In genomic region chr1:26789612-26789865, GRCh38 we compare ENCODE assay signal across 9 cellular contexts. TPM values are rescaled to one million over a fixed set of nuclear protein-coding genes. Genes with fewer than 3 reads are reported as not detected.
DNase-seq lines count a peak whose midpoint lies in the region; ATAC-seq and TF ChIP-seq lines count a peak whose summit lies in the region.
"Had no signal": no experiment of that assay in that cellular context is flagged by ENCODE, and none has a peak within 500 bp of the region (broad histone marks: within the 10 kb centered on the region; RNA-seq: fewer than 3 reads in every experiment).

No MANE protein-coding gene starts in this region.

- ATAC-seq in activated B cell treated with CpG ODN at 0.5 μM for 24 hours (ENCODE audit: low read depth): no peak
- ATAC-seq in lower lobe of right lung: no peak
- ATAC-seq in GM19452 (IDR thresholded peaks at IDR 0.05; ENCODE audit: unreplicated experiment): no peak
- ATAC-seq in HG02798 (IDR thresholded peaks at IDR 0.05; ENCODE audit: poor library complexity, unreplicated experiment): no peak

- POLR2A ChIA-PET in MCF 10A (lab: Yijun Ruan, JAX) (interaction anchor here (0.5 to 5.2 kb wide), 21 partner anchors 8 to 533 kb away, joined by 3 to 109 read pairs (median 6); partner anchors contain the start of gene ARID1A), activated B cell treated with CpG ODN at 0.5 μM for 24 hours (lab: Charles Lee) (interaction anchor here (1.0 to 8.7 kb wide), 14 partner anchors 44 to 505 kb away, joined by 3 to 308 read pairs (median 12); partner anchors contain the start of gene ARID1A)

- H3K36me3 ChIP-seq in mammary epithelial cell (ENCODE audit: insufficient read depth, low read length) (no peaks in the 10 kb centered on the region), lower lobe of right lung (peaks cover 21% of the 10 kb centered on the region), subcutaneous abdominal adipose tissue (ENCODE audit: control insufficient read depth in 5 of 5, insufficient read depth in 5 of 5, low read length in 5 of 5) (peaks cover 0 to 9% (median 6%) of the 10 kb centered on the region in 5 donors)

- H3K27me3 ChIP-seq in mammary epithelial cell (ENCODE audit: insufficient read depth, low read length) (no peaks in the 10 kb centered on the region), lower lobe of right lung (ENCODE audit: low read depth) (no peaks in the 10 kb centered on the region), subcutaneous abdominal adipose tissue (ENCODE audit: control insufficient read depth in 5 of 5, insufficient read depth in 4 of 5, low read length in 5 of 5) (no peaks in the 10 kb centered on the region)
- H3K27me3 ChIP-seq: body of pancreas had no signal

- H3K9me3 ChIP-seq in mammary epithelial cell (replicated peaks; ENCODE audit: insufficient read depth, low read length) (no peaks in the 10 kb centered on the region), lower lobe of right lung (no peaks in the 10 kb centered on the region), subcutaneous abdominal adipose tissue (ENCODE audit: control insufficient read depth in 5 of 5, low read length in 5 of 5) (no peaks in the 10 kb centered on the region)
- H3K9me3 ChIP-seq: body of pancreas had no signal

- H4K20me1 ChIP-seq in mammary epithelial cell (ENCODE audit: insufficient read depth, low read length): no peaks in the 10 kb centered on the region

- H3K4me3 ChIP-seq in mammary epithelial cell (replicated peaks in 1 of 3; ENCODE audit: insufficient read depth in 1 of 3, low read depth in 2 of 3, low read length in 3 of 3) (no peak overlapping the region), lower lobe of right lung (no peak overlapping the region), subcutaneous abdominal adipose tissue (ENCODE audit: low read depth in 1 of 5, low read length in 5 of 5) (no peak overlapping the region)

- WGBS in mammary epithelial cell (ENCODE audit: low coverage, missing lambda C conversion rate): 67% methylated on average over 3 of the region's 3 CpGs

- DNase-seq in MCF 10A (ENCODE audit: unreplicated experiment) (no peak), mammary epithelial cell (no peak), activated B cell treated with CpG ODN at 0.5 μM for 24 hours (no peak), lower lobe of right lung (no peak), NCI-H446 (lab: John Stamatoyannopoulos, UW) (no peak)

- H3K4me1 ChIP-seq in mammary epithelial cell (ENCODE audit: insufficient read depth, low read length) (peaks cover 26% of the 10 kb centered on the region), lower lobe of right lung (peaks cover 38% of the 10 kb centered on the region), subcutaneous abdominal adipose tissue (ENCODE audit: control insufficient read depth in 5 of 5, insufficient read depth in 5 of 5, low read length in 5 of 5) (peaks cover 16 to 83% (median 63%) of the 10 kb centered on the region in 5 donors)

- peaks cover 11% of the 10 kb centered on the region for H3K36me3 Mint-ChIP-seq in MCF 10A (ENCODE audit: insufficient read depth, unreplicated experiment)
- H3K36me3 Mint-ChIP-seq in activated B cell treated with CpG ODN at 0.5 μM for 24 hours (ENCODE audit: low read depth): peaks cover 42% of the 10 kb centered on the region

- peaks cover 16% of the 10 kb centered on the region for H3K79me2 ChIP-seq in mammary epithelial cell (ENCODE audit: insufficient read depth, low read length)

- BruUV-seq in MCF 10A (replicated peaks; lab: Mats Ljungman, UMichigan): no TSS peak
- no TSS peak for BruUV-seq in mammary epithelial cell (replicated peaks; lab: Mats Ljungman, UMichigan)

- H3K4me3 Mint-ChIP-seq in MCF 10A (ENCODE audit: unreplicated experiment): no peak overlapping the region
- H3K4me3 Mint-ChIP-seq in activated B cell treated with CpG ODN at 0.5 μM for 24 hours: no peak overlapping the region

- no peak overlapping the region for H3K9ac ChIP-seq in mammary epithelial cell (ENCODE audit: insufficient read depth, low read length)
- H3K9ac ChIP-seq in subcutaneous abdominal adipose tissue (ENCODE audit: low read length in 5 of 5): peak overlapping the region in 3 of 5 donors; percentile 5 to 34 (median 16)

- in situ Hi-C loops in mammary epithelial cell (cut with MboI; ENCODE audit: low sequenced_read_pairs in 2 of 2): loop anchor here in 1 of 2 donors (5.0 kb wide), 1 partner anchor 192 kb away; no protein-coding TSS in a partner anchor

- CTCF ChIA-PET in MCF 10A (lab: Yijun Ruan, JAX) (interaction anchor here (0.6 to 7.1 kb wide), 22 partner anchors 11 to 289 kb away, joined by 3 to 184 read pairs (median 5); no protein-coding TSS in a partner anchor), mammary epithelial cell (lab: Charles Lee; ENCODE audit: low non-redundant PET) (interaction anchor here (1.2 to 2.4 kb wide), 2 partner anchors 90 to 112 kb away, joined by 3 to 28 read pairs; no protein-coding TSS in a partner anchor), activated B cell treated with CpG ODN at 0.5 μM for 24 hours (lab: Charles Lee) (interaction anchor here (0.5 to 10.4 kb wide), 22 partner anchors 8 to 289 kb away, joined by 3 to 302 read pairs (median 6); partner anchors contain the start of genes ARID1A and ZDHHC18)

- no peak overlapping the region for H3K4me2 ChIP-seq in mammary epithelial cell (ENCODE audit: insufficient read depth, low read depth, low read length)

- H2AFZ ChIP-seq in mammary epithelial cell (ENCODE audit: low read depth, low read length): no peak overlapping the region

- no peaks in the 10 kb centered on the region for H3K9me3 Mint-ChIP-seq in MCF 10A (ENCODE audit: unreplicated experiment)
- no peaks in the 10 kb centered on the region for H3K9me3 Mint-ChIP-seq in activated B cell treated with CpG ODN at 0.5 μM for 24 hours

- H3K4me1 Mint-ChIP-seq in MCF 10A (ENCODE audit: insufficient read depth, unreplicated experiment) (peaks cover 36% of the 10 kb centered on the region), activated B cell treated with CpG ODN at 0.5 μM for 24 hours (peaks cover 42% of the 10 kb centered on the region)

- dilution Hi-C loops in mammary epithelial cell (cut with HindIII; ENCODE audit: low sequenced_read_pairs): loop anchor here (5.0 kb wide), 2 partner anchors 98 to 187 kb away; no protein-coding TSS in a partner anchor

- TF ChIP-seq CTCF in MCF 10A (IDR thresholded peaks at IDR 0.05; ENCODE audit: unreplicated experiment) (no peak), mammary epithelial cell (conservative IDR thresholded peaks at IDR 0.05 in 1 of 2, IDR thresholded peaks at IDR 0.05 in 1 of 2; ENCODE audit: extremely low read depth in 1 of 2, insufficient read depth in 1 of 2, low read depth in 1 of 2, low read length in 2 of 2) (no peak), activated B cell treated with CpG ODN at 0.5 μM for 24 hours (IDR thresholded peaks at IDR 0.05) (no peak), lower lobe of right lung (IDR thresholded peaks at IDR 0.05) (no peak)

- H3K27ac Mint-ChIP-seq in MCF 10A (ENCODE audit: low read depth, unreplicated experiment): peak overlapping the region; percentile 46
- peak overlapping the region; percentile 100 for H3K27ac Mint-ChIP-seq in activated B cell treated with CpG ODN at 0.5 μM for 24 hours

- intact Hi-C loops in MCF 10A (cut with micrococcal nuclease) (loop anchor here (1.0 to 2.0 kb wide), 4 partner anchors 112 to 289 kb away; no protein-coding TSS in a partner anchor), mammary epithelial cell (cut with micrococcal nuclease) (loop anchor here (1.0 to 2.0 kb wide), 5 partner anchors 55 to 289 kb away; no protein-coding TSS in a partner anchor), activated B cell treated with CpG ODN at 0.5 μM for 24 hours (cut with micrococcal nuclease) (loop anchor here (1.0 kb wide), 4 partner anchors 112 to 289 kb away; no protein-coding TSS in a partner anchor), lower lobe of right lung (cut with DNase I) (loop anchor here (10.0 kb wide), 1 partner anchor 95 kb away; the partner anchor contains the start of gene ARID1A)

- H3K27ac ChIP-seq in mammary epithelial cell (ENCODE audit: insufficient read depth, low read depth, low read length) (no peak overlapping the region), lower lobe of right lung (peak overlapping the region; percentile 98), subcutaneous abdominal adipose tissue (ENCODE audit: low read depth, low read length) (peak overlapping the region; percentile 100)

- H3K27me3 Mint-ChIP-seq in MCF 10A (ENCODE audit: insufficient read depth, unreplicated experiment) (no peaks in the 10 kb centered on the region), activated B cell treated with CpG ODN at 0.5 μM for 24 hours (no peaks in the 10 kb centered on the region)

RNA-seq across cellular contexts. Expression of gene PIGV, which starts 1.8 kb away (rescaled TPM):
- 13.3 and 14.7 TPM in 2 replicates for total RNA-seq in MCF 10A (2022)
- 10 to 100 TPM; 18.0 to 19.2 TPM for total RNA-seq in mammary epithelial cell
- polyA plus RNA-seq in mammary epithelial cell: 19.1 TPM
- polyA minus RNA-seq in mammary epithelial cell: 10.1 TPM
- 29.6 and 35.4 TPM in 2 replicates for total RNA-seq in activated B cell treated with CpG ODN at 0.5 μM for 24 hours
- 20.3 TPM for total RNA-seq in lower lobe of right lung

RNA-seq across cellular contexts. Expression of gene ZDHHC18, which starts 36.9 kb away (rescaled TPM):
- total RNA-seq in MCF 10A (2022): 14.0 and 15.5 TPM in 2 replicates
- 10 to 100 TPM; 14.2 to 20.2 TPM for total RNA-seq in mammary epithelial cell
- polyA plus RNA-seq in mammary epithelial cell: 24.5 TPM
- polyA minus RNA-seq in mammary epithelial cell: 19.8 TPM
- total RNA-seq in activated B cell treated with CpG ODN at 0.5 μM for 24 hours: 27.1 and 30.3 TPM in 2 replicates
- 29.1 TPM for total RNA-seq in lower lobe of right lung
